ENCODE assay signal across 8 cellular contexts in genomic region chr18:45967007-45967706, GRCh38. TPM values are rescaled to one million over a fixed set of nuclear protein-coding genes. Genes with fewer than 3 reads are reported as not detected.
DNase-seq lines count a peak whose midpoint lies in the region; ATAC-seq and TF ChIP-seq lines count a peak whose summit lies in the region.

TSS of gene EPG5 (minus strand) at chr18:45967329. CDS start at chr18:45967239, 90 bp downstream.

- H2BK5ac ChIP-seq in neuronal stem cell (ENCODE audit: low read length): no peak within 1 kb of the TSS

- peaks cover 42% of the 10 kb centered on the region for H3K4me1 Mint-ChIP-seq in HFFc6 (ENCODE audit: low read depth)

- H3K9me3 ChIP-seq in gastroesophageal sphincter (no peaks in the 10 kb centered on the region), neuronal stem cell (replicated peaks in 1 of 2; ENCODE audit: control insufficient read depth in 2 of 2, insufficient read depth in 1 of 2, low read depth in 1 of 2, low read length in 2 of 2) (no peaks in the 10 kb centered on the region), subcutaneous abdominal adipose tissue (ENCODE audit: control insufficient read depth in 5 of 5, low read length in 5 of 5) (no peaks in the 10 kb centered on the region)

- H3K79me1 ChIP-seq in neuronal stem cell (ENCODE audit: low read depth, low read length): peaks cover 2% of the 10 kb centered on the region

- H4K8ac ChIP-seq in neuronal stem cell (ENCODE audit: low read depth, low read length): no peak within 1 kb of the TSS

- H3K27ac ChIP-seq in gastroesophageal sphincter (peak within 1 kb of the TSS; percentile 14 to 82 (median 80)), neuronal stem cell (replicated peaks; ENCODE audit: low read length) (no peak within 1 kb of the TSS), subcutaneous abdominal adipose tissue (ENCODE audit: low read depth, low read length) (peak within 1 kb of the TSS; percentile 80)

- 0 to 1% methylated on average over 10 to 14 of the region's 50 CpGs for WGBS in gastroesophageal sphincter (ENCODE audit: low coverage in 1 of 2), 2 donors
- WGBS in neuronal stem cell (ENCODE audit: extremely low coverage in 2 of 2, insufficient read length in 2 of 2, insufficient replicate concordance in 1 of 2), 2 donors: no CpG with 5 or more reads among the region's 50 CpGs

- no peaks in the 10 kb centered on the region for H3K27me3 Mint-ChIP-seq in HFFc6 (ENCODE audit: insufficient read depth)

- H2AFZ ChIP-seq in neuronal stem cell (ENCODE audit: low read length): peak within 1 kb of the TSS; percentile 97

- peaks cover 29% of the 10 kb centered on the region for H3K36me3 Mint-ChIP-seq in HFFc6 (ENCODE audit: low read depth)

- peak; percentile 99 for ATAC-seq in gastroesophageal sphincter

- H3K4me2 ChIP-seq in neuronal stem cell (ENCODE audit: insufficient read depth, low read length, poor library complexity, severe bottlenecking): peak within 1 kb of the TSS; percentile 89

- peaks cover 0 to 29% (median 4%) of the 10 kb centered on the region in 3 donors for H3K4me1 ChIP-seq in gastroesophageal sphincter
- H3K4me1 ChIP-seq in neuronal stem cell (ENCODE audit: control insufficient read depth in 2 of 2, insufficient read depth in 1 of 2, low read depth in 1 of 2, low read length in 2 of 2): no peaks in the 10 kb centered on the region
- H3K4me1 ChIP-seq in subcutaneous abdominal adipose tissue (ENCODE audit: control insufficient read depth in 5 of 5, insufficient read depth in 5 of 5, low read length in 5 of 5): peaks cover 0 to 21% (median 16%) of the 10 kb centered on the region in 5 donors

- H2BK120ac ChIP-seq in neuronal stem cell (ENCODE audit: low read depth, low read length): no peak within 1 kb of the TSS

- TF ChIP-seq CTCF in HFFc6 (IDR thresholded peaks at IDR 0.05) (no peak), gastroesophageal sphincter (IDR thresholded peaks at IDR 0.05) (no peak)

- no peaks in the 10 kb centered on the region for H3K9me3 Mint-ChIP-seq in HFFc6

- TF ChIP-seq EP300 in gastroesophageal sphincter (IDR thresholded peaks at IDR 0.05): no peak

- no peak within 1 kb of the TSS for H3K4ac ChIP-seq in neuronal stem cell (ENCODE audit: low read length)

- no peak within 1 kb of the TSS for H4K91ac ChIP-seq in neuronal stem cell (ENCODE audit: low read depth, low read length, poor library complexity)

- TF ChIP-seq POLR2A in gastroesophageal sphincter (IDR thresholded peaks at IDR 0.05): peak in 1 of 2 donors; percentile 38

- peak within 1 kb of the TSS; percentile 77 for H3K18ac ChIP-seq in neuronal stem cell (ENCODE audit: low read length)

- no peak within 1 kb of the TSS for H2BK12ac ChIP-seq in neuronal stem cell (ENCODE audit: low read length)

- DNase-seq in GM04504 (ENCODE audit: low read depth): peak; percentile 88
- peak; percentile 96 for DNase-seq in HFFc6
- DNase-seq in NAMALWA (ENCODE audit: low spot score): peak; percentile 94
- peak; percentile 90 for DNase-seq in SK-N-DZ (ENCODE audit: low spot score)
- DNase-seq in activated naive CD4-positive, alpha-beta T cell treated with Interleukin-2 at 50 U/mL for 16 hours: peak; percentile 95
- DNase-seq in neuronal stem cell (ENCODE audit: low spot score): peak; percentile 89

- H3K4me3 Mint-ChIP-seq in HFFc6: peak within 1 kb of the TSS; percentile 100

- no peak within 1 kb of the TSS for H2BK15ac ChIP-seq in neuronal stem cell (ENCODE audit: low read length)

- H3K27me3 ChIP-seq in gastroesophageal sphincter: no peaks in the 10 kb centered on the region
- peaks cover 0 to 6% (median 0%) of the 10 kb centered on the region in 3 experiments for H3K27me3 ChIP-seq in neuronal stem cell (ENCODE audit: control insufficient read depth in 3 of 3, insufficient read depth in 3 of 3, low read depth in 1 of 3, low read length in 3 of 3)
- H3K27me3 ChIP-seq in subcutaneous abdominal adipose tissue (ENCODE audit: control insufficient read depth in 5 of 5, insufficient read depth in 4 of 5, low read length in 5 of 5): no peaks in the 10 kb centered on the region

- H3K14ac ChIP-seq in neuronal stem cell (ENCODE audit: low read length): no peak within 1 kb of the TSS

- peak within 1 kb of the TSS; percentile 75 for H3K9ac ChIP-seq in neuronal stem cell (ENCODE audit: low read depth, low read length, poor library complexity)
- H3K9ac ChIP-seq in subcutaneous abdominal adipose tissue (ENCODE audit: low read length in 5 of 5): peak within 1 kb of the TSS; percentile 95 to 99 (median 97)

- H3K23ac ChIP-seq in neuronal stem cell (ENCODE audit: low read depth, low read length, poor library complexity): no peak within 1 kb of the TSS

- H2AK5ac ChIP-seq in neuronal stem cell (ENCODE audit: low read depth, low read length): no peak within 1 kb of the TSS

- peaks cover 0 to 8% of the 10 kb centered on the region in 2 donors for H3K36me3 ChIP-seq in gastroesophageal sphincter
- peaks cover 0 to 5% of the 10 kb centered on the region in 2 donors for H3K36me3 ChIP-seq in neuronal stem cell (replicated peaks in 1 of 2; ENCODE audit: control insufficient read depth in 2 of 2, insufficient read depth in 2 of 2, low read length in 2 of 2)
- H3K36me3 ChIP-seq in subcutaneous abdominal adipose tissue (ENCODE audit: control insufficient read depth in 5 of 5, insufficient read depth in 5 of 5, low read length in 5 of 5): no peaks in the 10 kb centered on the region

- H3K27ac Mint-ChIP-seq in HFFc6: peak within 1 kb of the TSS; percentile 90

- H3K4me3 ChIP-seq in gastroesophageal sphincter (peak within 1 kb of the TSS; percentile 86 to 93), neuronal stem cell (ENCODE audit: low read length in 2 of 2) (peak within 1 kb of the TSS; percentile 94 to 95), subcutaneous abdominal adipose tissue (ENCODE audit: low read depth in 1 of 5, low read length in 5 of 5) (peak within 1 kb of the TSS; percentile 86 to 99 (median 97))

RNA-seq across cellular contexts. Expression of gene EPG5, which starts in this region (rescaled TPM):
- total RNA-seq in HFFc6 (2021; fragmentation: NEBNext Ultra II Directional; extraction: Animal tissue kit (Norgen Biotek cat#: 25700)): 10 to 100 TPM; 36.8 to 63.6 (median 44.5) TPM
- polyA plus RNA-seq in SK-N-DZ (2014; cell fraction: cytosol; rRNA removed): 5.1 and 5.2 TPM in 2 replicates
- polyA plus RNA-seq in SK-N-DZ (2014; cell fraction: nucleus; rRNA removed): 8.0 and 10.0 TPM in 2 replicates
- total RNA-seq in gastroesophageal sphincter: 10 to 100 TPM; 17.3 to 33.7 (median 28.4) TPM
- 4.1 TPM for polyA plus RNA-seq in neuronal stem cell (2013, experiment 1 of 2)
- 4.6 TPM for polyA plus RNA-seq in neuronal stem cell (2013, experiment 2 of 2)
